Comparison of ENCODE assay signal across 21 cellular contexts in genomic region chr10:117271427-117271826, GRCh38. TPM values are rescaled to one million over a fixed set of nuclear protein-coding genes. Genes with fewer than 3 reads are reported as not detected.
DNase-seq lines count a peak whose midpoint lies in the region; ATAC-seq and TF ChIP-seq lines count a peak whose summit lies in the region.
"Had no signal": no experiment of that assay in that cellular context is flagged by ENCODE, and none has a peak within 500 bp of the region (broad histone marks: within the 10 kb centered on the region; RNA-seq: fewer than 3 reads in every experiment).

No MANE protein-coding gene starts in this region.

- DNase-seq in HK-2 (ENCODE audit: unreplicated experiment) (peak; percentile 18), SW480 (ENCODE audit: low spot score) (peak; percentile 51), fibroblast of pulmonary artery (ENCODE audit: low read depth) (peak; percentile 13), renal cortical epithelial cell (ENCODE audit: low read depth) (peak; percentile 21), RPMI8226 (no peak)
- DNase-seq in effector CD4-positive, alpha-beta T cell, result no peak
- DNase-seq: activated CD4-positive, alpha-beta T cell treated with anti-CD3 and anti-CD28 coated beads, Interleukin-2, amount 50 U/mL, for 48 hours; activated T-cell treated with anti-CD3 and anti-CD28 coated beads for 4 hours; BE2C; KBM-7; naive thymus-derived CD8-positive, alpha-beta T cell; NCI-H2029; NCI-H446; SHP77 treated with DMSO at 0.1 percent for 48 hours; stimulated activated naive CD8-positive, alpha-beta T cell treated with anti-CD3 and anti-CD28 coated beads, Interleukin-15, amount 100 ng/mL, for 72 hours had no signal

- no peak overlapping the region for H3K4me3 ChIP-seq in fibroblast of pulmonary artery (replicated peaks; ENCODE audit: low read depth, low read length)
- H3K4me3 ChIP-seq: hepatocyte, skin epidermis had no signal

- ATAC-seq in GM18519 (IDR thresholded peaks at IDR 0.05; ENCODE audit: low FRiP score, unreplicated experiment) (no peak), HG03521 (IDR thresholded peaks at IDR 0.05; ENCODE audit: unreplicated experiment) (no peak)
- ATAC-seq: naive thymus-derived CD8-positive, alpha-beta T cell; stimulated activated naive CD8-positive, alpha-beta T cell treated with anti-CD3 and anti-CD28 coated beads, Interleukin-15, amount 100 ng/mL, for 72 hours had no signal

- no peak for TF ChIP-seq CTCF in fibroblast of pulmonary artery (IDR thresholded peaks at IDR 0.05; ENCODE audit: low read length, missing control alignments)

RNA-seq across cellular contexts. Expression of gene SLC18A2, which starts 30.5 kb away (rescaled TPM):
- total RNA-seq in renal cortical epithelial cell, result 0.10 and 0.87 TPM in 2 replicates
- total RNA-seq: G401; naive thymus-derived CD8-positive, alpha-beta T cell; T-helper 1 cell treated with Interleukin-12 subunit alpha and Interleukin-12 subunit beta and Interleukin-4 antibody, amounts not matched to agents 30 ng/mL and 1 ng/mL, for 36 hours had no signal

Comparison
In these comparisons a context has a peak if more than half of its experiments do, and no peak if none do; other contexts are left out.
1. DNase-seq: peak in HK-2 (single experiment), SW480 (single experiment), fibroblast of pulmonary artery (single experiment) and renal cortical epithelial cell (single experiment); none in effector CD4-positive, alpha-beta T cell (single experiment) and RPMI8226 (single experiment).